1 cellular context compared by ENCODE assay signal in the genomic region with DNA sequence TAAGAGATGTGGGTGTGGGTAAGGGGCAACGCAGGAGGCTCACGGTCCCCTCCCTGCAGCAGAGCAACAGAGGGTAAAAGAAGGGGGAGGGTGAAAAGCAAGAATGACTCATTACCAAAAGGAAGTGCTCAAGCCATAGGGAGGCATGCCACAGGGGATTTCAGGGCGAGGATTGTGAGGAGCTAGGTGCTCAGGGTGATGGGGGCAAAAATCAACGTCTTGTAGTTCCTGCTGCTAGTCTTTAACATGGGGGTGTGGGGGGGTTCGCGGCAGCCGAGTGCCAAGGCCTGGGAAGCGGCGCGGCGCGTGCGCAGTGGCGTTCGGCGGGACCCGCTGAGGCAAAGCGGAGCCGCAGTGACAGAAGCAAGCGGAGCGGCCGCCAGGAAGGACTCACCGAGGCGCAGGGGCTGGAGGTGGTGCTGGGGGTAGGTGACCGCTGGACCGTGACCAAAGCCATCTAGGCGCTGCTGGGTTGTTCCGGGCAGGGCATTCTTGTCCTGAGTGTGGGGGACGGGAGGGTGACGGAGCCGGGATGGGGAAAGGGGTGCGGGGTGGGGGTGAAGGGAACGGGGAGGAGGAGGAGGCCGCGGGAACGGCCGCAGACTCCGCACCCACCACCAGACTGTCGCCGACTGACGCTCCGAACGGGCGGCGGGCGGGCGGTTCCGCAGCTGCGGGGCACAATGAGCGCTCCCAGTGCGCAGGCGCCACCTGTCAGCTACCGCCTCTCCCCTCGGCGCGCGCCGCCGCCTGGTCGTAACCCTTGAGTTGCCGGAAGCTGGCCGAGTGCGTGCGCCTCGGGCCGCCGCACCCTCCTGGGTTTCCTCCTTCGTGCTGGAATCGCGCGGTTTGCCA.
A peak's percentile ranks its signal among the peaks of the same experiment; 100 is the strongest.
TF ChIP-seq lines count a peak whose summit lies in the region.

A gene with protein sequence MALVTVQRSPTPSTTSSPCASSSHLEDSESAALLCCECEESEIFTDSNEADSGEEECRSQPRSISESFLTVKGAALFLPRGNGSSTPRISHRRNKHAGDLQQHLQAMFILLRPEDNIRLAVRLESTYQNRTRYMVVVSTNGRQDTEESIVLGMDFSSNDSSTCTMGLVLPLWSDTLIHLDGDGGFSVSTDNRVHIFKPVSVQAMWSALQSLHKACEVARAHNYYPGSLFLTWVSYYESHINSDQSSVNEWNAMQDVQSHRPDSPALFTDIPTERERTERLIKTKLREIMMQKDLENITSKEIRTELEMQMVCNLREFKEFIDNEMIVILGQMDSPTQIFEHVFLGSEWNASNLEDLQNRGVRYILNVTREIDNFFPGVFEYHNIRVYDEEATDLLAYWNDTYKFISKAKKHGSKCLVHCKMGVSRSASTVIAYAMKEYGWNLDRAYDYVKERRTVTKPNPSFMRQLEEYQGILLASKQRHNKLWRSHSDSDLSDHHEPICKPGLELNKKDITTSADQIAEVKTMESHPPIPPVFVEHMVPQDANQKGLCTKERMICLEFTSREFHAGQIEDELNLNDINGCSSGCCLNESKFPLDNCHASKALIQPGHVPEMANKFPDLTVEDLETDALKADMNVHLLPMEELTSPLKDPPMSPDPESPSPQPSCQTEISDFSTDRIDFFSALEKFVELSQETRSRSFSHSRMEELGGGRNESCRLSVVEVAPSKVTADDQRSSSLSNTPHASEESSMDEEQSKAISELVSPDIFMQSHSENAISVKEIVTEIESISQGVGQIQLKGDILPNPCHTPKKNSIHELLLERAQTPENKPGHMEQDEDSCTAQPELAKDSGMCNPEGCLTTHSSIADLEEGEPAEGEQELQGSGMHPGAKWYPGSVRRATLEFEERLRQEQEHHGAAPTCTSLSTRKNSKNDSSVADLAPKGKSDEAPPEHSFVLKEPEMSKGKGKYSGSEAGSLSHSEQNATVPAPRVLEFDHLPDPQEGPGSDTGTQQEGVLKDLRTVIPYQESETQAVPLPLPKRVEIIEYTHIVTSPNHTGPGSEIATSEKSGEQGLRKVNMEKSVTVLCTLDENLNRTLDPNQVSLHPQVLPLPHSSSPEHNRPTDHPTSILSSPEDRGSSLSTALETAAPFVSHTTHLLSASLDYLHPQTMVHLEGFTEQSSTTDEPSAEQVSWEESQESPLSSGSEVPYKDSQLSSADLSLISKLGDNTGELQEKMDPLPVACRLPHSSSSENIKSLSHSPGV (N-terminal part only) (minus strand): TSS at position 685 of the 855 bp plus-strand sequence. CDS start 228 bp downstream, at position 457.

TF ChIP-seq in K562, 482 proteins besides CTCF, POLR2A, EP300 and RAD21 (continued from another document and continues in another):
- TF ChIP-seq, protein P1, sequence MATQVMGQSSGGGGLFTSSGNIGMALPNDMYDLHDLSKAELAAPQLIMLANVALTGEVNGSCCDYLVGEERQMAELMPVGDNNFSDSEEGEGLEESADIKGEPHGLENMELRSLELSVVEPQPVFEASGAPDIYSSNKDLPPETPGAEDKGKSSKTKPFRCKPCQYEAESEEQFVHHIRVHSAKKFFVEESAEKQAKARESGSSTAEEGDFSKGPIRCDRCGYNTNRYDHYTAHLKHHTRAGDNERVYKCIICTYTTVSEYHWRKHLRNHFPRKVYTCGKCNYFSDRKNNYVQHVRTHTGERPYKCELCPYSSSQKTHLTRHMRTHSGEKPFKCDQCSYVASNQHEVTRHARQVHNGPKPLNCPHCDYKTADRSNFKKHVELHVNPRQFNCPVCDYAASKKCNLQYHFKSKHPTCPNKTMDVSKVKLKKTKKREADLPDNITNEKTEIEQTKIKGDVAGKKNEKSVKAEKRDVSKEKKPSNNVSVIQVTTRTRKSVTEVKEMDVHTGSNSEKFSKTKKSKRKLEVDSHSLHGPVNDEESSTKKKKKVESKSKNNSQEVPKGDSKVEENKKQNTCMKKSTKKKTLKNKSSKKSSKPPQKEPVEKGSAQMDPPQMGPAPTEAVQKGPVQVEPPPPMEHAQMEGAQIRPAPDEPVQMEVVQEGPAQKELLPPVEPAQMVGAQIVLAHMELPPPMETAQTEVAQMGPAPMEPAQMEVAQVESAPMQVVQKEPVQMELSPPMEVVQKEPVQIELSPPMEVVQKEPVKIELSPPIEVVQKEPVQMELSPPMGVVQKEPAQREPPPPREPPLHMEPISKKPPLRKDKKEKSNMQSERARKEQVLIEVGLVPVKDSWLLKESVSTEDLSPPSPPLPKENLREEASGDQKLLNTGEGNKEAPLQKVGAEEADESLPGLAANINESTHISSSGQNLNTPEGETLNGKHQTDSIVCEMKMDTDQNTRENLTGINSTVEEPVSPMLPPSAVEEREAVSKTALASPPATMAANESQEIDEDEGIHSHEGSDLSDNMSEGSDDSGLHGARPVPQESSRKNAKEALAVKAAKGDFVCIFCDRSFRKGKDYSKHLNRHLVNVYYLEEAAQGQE (CRISPR knock-in tag; IDR thresholded peaks at IDR 0.05; ENCODE audit: low read depth), result no peak
- TF ChIP-seq, protein P2, sequence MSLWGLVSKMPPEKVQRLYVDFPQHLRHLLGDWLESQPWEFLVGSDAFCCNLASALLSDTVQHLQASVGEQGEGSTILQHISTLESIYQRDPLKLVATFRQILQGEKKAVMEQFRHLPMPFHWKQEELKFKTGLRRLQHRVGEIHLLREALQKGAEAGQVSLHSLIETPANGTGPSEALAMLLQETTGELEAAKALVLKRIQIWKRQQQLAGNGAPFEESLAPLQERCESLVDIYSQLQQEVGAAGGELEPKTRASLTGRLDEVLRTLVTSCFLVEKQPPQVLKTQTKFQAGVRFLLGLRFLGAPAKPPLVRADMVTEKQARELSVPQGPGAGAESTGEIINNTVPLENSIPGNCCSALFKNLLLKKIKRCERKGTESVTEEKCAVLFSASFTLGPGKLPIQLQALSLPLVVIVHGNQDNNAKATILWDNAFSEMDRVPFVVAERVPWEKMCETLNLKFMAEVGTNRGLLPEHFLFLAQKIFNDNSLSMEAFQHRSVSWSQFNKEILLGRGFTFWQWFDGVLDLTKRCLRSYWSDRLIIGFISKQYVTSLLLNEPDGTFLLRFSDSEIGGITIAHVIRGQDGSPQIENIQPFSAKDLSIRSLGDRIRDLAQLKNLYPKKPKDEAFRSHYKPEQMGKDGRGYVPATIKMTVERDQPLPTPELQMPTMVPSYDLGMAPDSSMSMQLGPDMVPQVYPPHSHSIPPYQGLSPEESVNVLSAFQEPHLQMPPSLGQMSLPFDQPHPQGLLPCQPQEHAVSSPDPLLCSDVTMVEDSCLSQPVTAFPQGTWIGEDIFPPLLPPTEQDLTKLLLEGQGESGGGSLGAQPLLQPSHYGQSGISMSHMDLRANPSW (CRISPR knock-in tag; IDR thresholded peaks at IDR 0.05), result no peak
- TF ChIP-seq, protein P3, sequence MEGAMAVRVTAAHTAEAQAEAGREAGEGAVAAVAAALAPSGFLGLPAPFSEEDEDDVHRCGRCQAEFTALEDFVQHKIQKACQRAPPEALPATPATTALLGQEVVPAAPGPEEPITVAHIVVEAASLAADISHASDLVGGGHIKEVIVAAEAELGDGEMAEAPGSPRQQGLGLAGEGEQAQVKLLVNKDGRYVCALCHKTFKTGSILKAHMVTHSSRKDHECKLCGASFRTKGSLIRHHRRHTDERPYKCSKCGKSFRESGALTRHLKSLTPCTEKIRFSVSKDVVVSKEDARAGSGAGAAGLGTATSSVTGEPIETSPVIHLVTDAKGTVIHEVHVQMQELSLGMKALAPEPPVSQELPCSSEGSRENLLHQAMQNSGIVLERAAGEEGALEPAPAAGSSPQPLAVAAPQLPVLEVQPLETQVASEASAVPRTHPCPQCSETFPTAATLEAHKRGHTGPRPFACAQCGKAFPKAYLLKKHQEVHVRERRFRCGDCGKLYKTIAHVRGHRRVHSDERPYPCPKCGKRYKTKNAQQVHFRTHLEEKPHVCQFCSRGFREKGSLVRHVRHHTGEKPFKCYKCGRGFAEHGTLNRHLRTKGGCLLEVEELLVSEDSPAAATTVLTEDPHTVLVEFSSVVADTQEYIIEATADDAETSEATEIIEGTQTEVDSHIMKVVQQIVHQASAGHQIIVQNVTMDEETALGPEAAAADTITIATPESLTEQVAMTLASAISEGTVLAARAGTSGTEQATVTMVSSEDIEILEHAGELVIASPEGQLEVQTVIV (CRISPR knock-in tag; IDR thresholded peaks at IDR 0.05; ENCODE audit: borderline replicate concordance), result no peak
- TF ChIP-seq SP1 (CRISPR knock-in tag; IDR thresholded peaks at IDR 0.05) (0 out of 2 replicates have a peak, but pooled peaks have one; percentile 35), TRIM24 (IDR thresholded peaks at IDR 0.05) (peak in 1 of 2 experiments; percentile 44; a peak in 2 of 4 replicates), NFE2L1 (tag; IDR thresholded peaks at IDR 0.05; ENCODE audit: borderline replicate concordance, low read depth) (no peak), FOSL1 (tag; conservative IDR thresholded peaks at IDR 0.05) (peak; percentile 79), HMG20A (CRISPR knock-in tag; conservative IDR thresholded peaks at IDR 0.05) (no peak), DDX20 (tag; IDR thresholded peaks at IDR 0.05; ENCODE audit: low read depth) (no peak), FOXM1 (IDR thresholded peaks at IDR 0.05; ENCODE audit: low read depth) (no peak), FOXM1 (CRISPR knock-in tag; IDR thresholded peaks at IDR 0.05; ENCODE audit: low read depth) (no peak), HDAC6 (IDR thresholded peaks at IDR 0.05; ENCODE audit: low read depth, low read length) (no peak), CBFA2T2 (conservative IDR thresholded peaks at IDR 0.05) (no peak), PTRF (tag; IDR thresholded peaks at IDR 0.05) (no peak)
- TF ChIP-seq, protein P4, sequence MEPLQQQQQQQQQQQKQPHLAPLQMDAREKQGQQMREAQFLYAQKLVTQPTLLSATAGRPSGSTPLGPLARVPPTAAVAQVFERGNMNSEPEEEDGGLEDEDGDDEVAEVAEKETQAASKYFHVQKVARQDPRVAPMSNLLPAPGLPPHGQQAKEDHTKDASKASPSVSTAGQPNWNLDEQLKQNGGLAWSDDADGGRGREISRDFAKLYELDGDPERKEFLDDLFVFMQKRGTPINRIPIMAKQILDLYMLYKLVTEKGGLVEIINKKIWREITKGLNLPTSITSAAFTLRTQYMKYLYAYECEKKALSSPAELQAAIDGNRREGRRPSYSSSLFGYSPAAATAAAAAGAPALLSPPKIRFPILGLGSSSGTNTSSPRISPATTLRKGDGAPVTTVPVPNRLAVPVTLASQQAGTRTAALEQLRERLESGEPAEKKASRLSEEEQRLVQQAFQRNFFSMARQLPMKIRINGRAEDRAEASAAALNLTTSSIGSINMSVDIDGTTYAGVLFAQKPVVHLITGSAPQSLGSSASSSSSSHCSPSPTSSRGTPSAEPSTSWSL (CRISPR knock-in tag; IDR thresholded peaks at IDR 0.05; ENCODE audit: borderline replicate concordance), result no peak
- TF ChIP-seq, protein P5, sequence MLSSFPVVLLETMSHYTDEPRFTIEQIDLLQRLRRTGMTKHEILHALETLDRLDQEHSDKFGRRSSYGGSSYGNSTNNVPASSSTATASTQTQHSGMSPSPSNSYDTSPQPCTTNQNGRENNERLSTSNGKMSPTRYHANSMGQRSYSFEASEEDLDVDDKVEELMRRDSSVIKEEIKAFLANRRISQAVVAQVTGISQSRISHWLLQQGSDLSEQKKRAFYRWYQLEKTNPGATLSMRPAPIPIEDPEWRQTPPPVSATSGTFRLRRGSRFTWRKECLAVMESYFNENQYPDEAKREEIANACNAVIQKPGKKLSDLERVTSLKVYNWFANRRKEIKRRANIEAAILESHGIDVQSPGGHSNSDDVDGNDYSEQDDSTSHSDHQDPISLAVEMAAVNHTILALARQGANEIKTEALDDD (IDR thresholded peaks at IDR 0.05), result no peak
- TF ChIP-seq, protein P6, sequence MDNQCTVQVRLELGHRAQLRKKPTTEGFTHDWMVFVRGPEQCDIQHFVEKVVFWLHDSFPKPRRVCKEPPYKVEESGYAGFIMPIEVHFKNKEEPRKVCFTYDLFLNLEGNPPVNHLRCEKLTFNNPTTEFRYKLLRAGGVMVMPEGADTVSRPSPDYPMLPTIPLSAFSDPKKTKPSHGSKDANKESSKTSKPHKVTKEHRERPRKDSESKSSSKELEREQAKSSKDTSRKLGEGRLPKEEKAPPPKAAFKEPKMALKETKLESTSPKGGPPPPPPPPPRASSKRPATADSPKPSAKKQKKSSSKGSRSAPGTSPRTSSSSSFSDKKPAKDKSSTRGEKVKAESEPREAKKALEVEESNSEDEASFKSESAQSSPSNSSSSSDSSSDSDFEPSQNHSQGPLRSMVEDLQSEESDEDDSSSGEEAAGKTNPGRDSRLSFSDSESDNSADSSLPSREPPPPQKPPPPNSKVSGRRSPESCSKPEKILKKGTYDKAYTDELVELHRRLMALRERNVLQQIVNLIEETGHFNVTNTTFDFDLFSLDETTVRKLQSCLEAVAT (IDR thresholded peaks at IDR 0.05), result peak in 1 of 2 experiments; percentile 60; a peak in 2 of 4 replicates
- TF ChIP-seq, protein P7, sequence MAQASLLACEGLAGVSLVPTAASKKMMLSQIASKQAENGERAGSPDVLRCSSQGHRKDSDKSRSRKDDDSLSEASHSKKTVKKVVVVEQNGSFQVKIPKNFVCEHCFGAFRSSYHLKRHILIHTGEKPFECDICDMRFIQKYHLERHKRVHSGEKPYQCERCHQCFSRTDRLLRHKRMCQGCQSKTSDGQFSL (CRISPR knock-in tag; IDR thresholded peaks at IDR 0.05), result peak; percentile 95; the same call in 1 of the 2 replicates
- TF ChIP-seq, protein P7 (tag; IDR thresholded peaks at IDR 0.05), result peak in 1 of 2 experiments; percentile 44; a peak in 2 of 4 replicates
- TF ChIP-seq, protein P8, sequence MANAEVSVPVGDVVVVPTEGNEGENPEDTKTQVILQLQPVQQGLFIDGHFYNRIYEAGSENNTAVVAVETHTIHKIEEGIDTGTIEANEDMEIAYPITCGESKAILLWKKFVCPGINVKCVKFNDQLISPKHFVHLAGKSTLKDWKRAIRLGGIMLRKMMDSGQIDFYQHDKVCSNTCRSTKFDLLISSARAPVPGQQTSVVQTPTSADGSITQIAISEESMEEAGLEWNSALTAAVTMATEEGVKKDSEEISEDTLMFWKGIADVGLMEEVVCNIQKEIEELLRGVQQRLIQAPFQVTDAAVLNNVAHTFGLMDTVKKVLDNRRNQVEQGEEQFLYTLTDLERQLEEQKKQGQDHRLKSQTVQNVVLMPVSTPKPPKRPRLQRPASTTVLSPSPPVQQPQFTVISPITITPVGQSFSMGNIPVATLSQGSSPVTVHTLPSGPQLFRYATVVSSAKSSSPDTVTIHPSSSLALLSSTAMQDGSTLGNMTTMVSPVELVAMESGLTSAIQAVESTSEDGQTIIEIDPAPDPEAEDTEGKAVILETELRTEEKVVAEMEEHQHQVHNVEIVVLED (CRISPR knock-in tag; IDR thresholded peaks at IDR 0.05), result no peak
- TF ChIP-seq, protein P9, sequence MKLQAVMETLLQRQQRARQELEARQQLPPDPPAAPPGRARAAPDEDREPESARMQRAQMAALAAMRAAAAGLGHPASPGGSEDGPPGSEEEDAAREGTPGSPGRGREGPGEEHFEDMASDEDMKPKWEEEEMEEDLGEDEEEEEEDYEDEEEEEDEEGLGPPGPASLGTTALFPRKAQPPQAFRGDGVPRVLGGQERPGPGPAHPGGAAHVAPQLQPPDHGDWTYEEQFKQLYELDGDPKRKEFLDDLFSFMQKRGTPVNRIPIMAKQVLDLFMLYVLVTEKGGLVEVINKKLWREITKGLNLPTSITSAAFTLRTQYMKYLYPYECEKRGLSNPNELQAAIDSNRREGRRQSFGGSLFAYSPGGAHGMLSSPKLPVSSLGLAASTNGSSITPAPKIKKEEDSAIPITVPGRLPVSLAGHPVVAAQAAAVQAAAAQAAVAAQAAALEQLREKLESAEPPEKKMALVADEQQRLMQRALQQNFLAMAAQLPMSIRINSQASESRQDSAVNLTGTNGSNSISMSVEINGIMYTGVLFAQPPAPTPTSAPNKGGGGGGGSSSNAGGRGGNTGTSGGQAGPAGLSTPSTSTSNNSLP (IDR thresholded peaks at IDR 0.05; ENCODE audit: borderline replicate concordance, low read depth, low read length), result no peak
